ENCODE assay signal across 8 cellular contexts in genomic region chr6:81752969-81753708, GRCh38. TPM values are rescaled to one million over a fixed set of nuclear protein-coding genes. Genes with fewer than 3 reads are reported as not detected.
DNase-seq lines count a peak whose midpoint lies in the region; ATAC-seq lines count a peak whose summit lies in the region.

No MANE protein-coding gene starts in this region.

- H3K4me3 Mint-ChIP-seq in naive thymus-derived CD8-positive, alpha-beta T cell, result peak overlapping the region; percentile 92 to 98 (median 97)
- peak overlapping the region; percentile 96 to 97 for H3K4me3 Mint-ChIP-seq in stimulated activated naive B cell treated with anti-CD40 and anti-IgM and Interleukin-4, amounts not matched to agents 10 μg/mL and 1 μg/mL and 100 μg/mL, for 72 hours

- H3K4me1 Mint-ChIP-seq in naive thymus-derived CD8-positive, alpha-beta T cell, result peaks cover 24 to 34% (median 31%) of the 10 kb centered on the region in 4 donors
- peaks cover 25 to 50% of the 10 kb centered on the region in 2 donors for H3K4me1 Mint-ChIP-seq in stimulated activated naive B cell treated with anti-CD40 and anti-IgM and Interleukin-4, amounts not matched to agents 10 μg/mL and 1 μg/mL and 100 μg/mL, for 72 hours

- H3K27me3 Mint-ChIP-seq in naive thymus-derived CD8-positive, alpha-beta T cell, result peaks cover 0 to 4% (median 0%) of the 10 kb centered on the region in 5 donors
- peaks cover 0 to 8% of the 10 kb centered on the region in 2 donors for H3K27me3 Mint-ChIP-seq in stimulated activated naive B cell treated with anti-CD40 and anti-IgM and Interleukin-4, amounts not matched to agents 10 μg/mL and 1 μg/mL and 100 μg/mL, for 72 hours

- peak overlapping the region; percentile 87 to 98 (median 97) for H3K27ac Mint-ChIP-seq in naive thymus-derived CD8-positive, alpha-beta T cell
- H3K27ac Mint-ChIP-seq in stimulated activated naive B cell treated with anti-CD40 and anti-IgM and Interleukin-4, amounts not matched to agents 10 μg/mL and 1 μg/mL and 100 μg/mL, for 72 hours, result peak overlapping the region; percentile 97

- H3K36me3 Mint-ChIP-seq in naive thymus-derived CD8-positive, alpha-beta T cell, result peaks cover 0 to 18% (median 0%) of the 10 kb centered on the region in 3 donors
- peaks cover 1 to 15% of the 10 kb centered on the region in 2 donors for H3K36me3 Mint-ChIP-seq in stimulated activated naive B cell treated with anti-CD40 and anti-IgM and Interleukin-4, amounts not matched to agents 10 μg/mL and 1 μg/mL and 100 μg/mL, for 72 hours

- no peaks in the 10 kb centered on the region for H3K9me3 Mint-ChIP-seq in naive thymus-derived CD8-positive, alpha-beta T cell
- H3K9me3 Mint-ChIP-seq in stimulated activated naive B cell treated with anti-CD40 and anti-IgM and Interleukin-4, amounts not matched to agents 10 μg/mL and 1 μg/mL and 100 μg/mL, for 72 hours, result no peaks in the 10 kb centered on the region

- peak; percentile 40 for ATAC-seq in GM21360 (IDR thresholded peaks at IDR 0.05; ENCODE audit: unreplicated experiment)
- peak; percentile 43 to 65 for ATAC-seq in naive thymus-derived CD8-positive, alpha-beta T cell
- ATAC-seq in stimulated activated naive B cell treated with anti-CD40 and anti-IgM and Interleukin-4, amounts not matched to agents 10 μg/mL and 1 μg/mL and 100 μg/mL, for 72 hours (replicated peaks), result peak; percentile 72 to 77

- DNase-seq in COR-L47 (lab: John Stamatoyannopoulos, UW) (peak; percentile 84), HS-5 (ENCODE audit: low read depth) (peak; percentile 72), RPMI8226 (peak; percentile 13), fibroblast of peridontal ligament (ENCODE audit: extremely low read depth) (peak; percentile 91)
- DNase-seq in activated effector memory CD4-positive, alpha-beta T cell treated with anti-CD3 and anti-CD28 coated beads, Interleukin-2, amount 50 U/mL, for 16 hours, result peak; percentile 85
- peak in 9 of 10 donors; percentile 50 to 86 (median 67) for DNase-seq in naive thymus-derived CD8-positive, alpha-beta T cell
- DNase-seq in stimulated activated naive B cell treated with anti-CD40 and anti-IgM and Interleukin-4, amounts not matched to agents 10 μg/mL and 1 μg/mL and 100 μg/mL, for 72 hours, result peak; percentile 75

- POLR2A ChIA-PET in naive thymus-derived CD8-positive, alpha-beta T cell (lab: Charles Lee), result interaction anchor here (0.8 to 2.5 kb wide), 5 partner anchors 21 to 1749 kb away, joined by 3 to 18 read pairs (median 5); partner anchors contain the start of genes BCKDHB and TTK

RNA-seq across cellular contexts. Expression of gene TENT5A, which starts 0.7 kb away (rescaled TPM):
- 1 to 10 TPM; 7.4 TPM for total RNA-seq in naive thymus-derived CD8-positive, alpha-beta T cell
- polyA plus RNA-seq in naive thymus-derived CD8-positive, alpha-beta T cell, result 1 to 10 TPM; 2.6 to 4.6 (median 3.4) TPM

Comparison
In these comparisons a context has a peak if more than half of its experiments do, and no peak if none do; other contexts are left out.
1. Peak in every context shown above with its lines: DNase-seq and ATAC-seq.
2. DNase-seq: peak in every context shown above with its lines; median percentile 91 in fibroblast of peridontal ligament; 85 in activated effector memory CD4-positive, alpha-beta T cell treated with anti-CD3 and anti-CD28 coated beads, Interleukin-2, amount 50 U/mL, for 16 hours; 84 in COR-L47; 75 in stimulated activated naive B cell treated with anti-CD40 and anti-IgM and Interleukin-4, amounts not matched to agents 10 μg/mL and 1 μg/mL and 100 μg/mL, for 72 hours; 72 in HS-5; 67 in naive thymus-derived CD8-positive, alpha-beta T cell; 13 in RPMI8226.